ENCODE assay signal across 21 cellular contexts in the genomic region with DNA sequence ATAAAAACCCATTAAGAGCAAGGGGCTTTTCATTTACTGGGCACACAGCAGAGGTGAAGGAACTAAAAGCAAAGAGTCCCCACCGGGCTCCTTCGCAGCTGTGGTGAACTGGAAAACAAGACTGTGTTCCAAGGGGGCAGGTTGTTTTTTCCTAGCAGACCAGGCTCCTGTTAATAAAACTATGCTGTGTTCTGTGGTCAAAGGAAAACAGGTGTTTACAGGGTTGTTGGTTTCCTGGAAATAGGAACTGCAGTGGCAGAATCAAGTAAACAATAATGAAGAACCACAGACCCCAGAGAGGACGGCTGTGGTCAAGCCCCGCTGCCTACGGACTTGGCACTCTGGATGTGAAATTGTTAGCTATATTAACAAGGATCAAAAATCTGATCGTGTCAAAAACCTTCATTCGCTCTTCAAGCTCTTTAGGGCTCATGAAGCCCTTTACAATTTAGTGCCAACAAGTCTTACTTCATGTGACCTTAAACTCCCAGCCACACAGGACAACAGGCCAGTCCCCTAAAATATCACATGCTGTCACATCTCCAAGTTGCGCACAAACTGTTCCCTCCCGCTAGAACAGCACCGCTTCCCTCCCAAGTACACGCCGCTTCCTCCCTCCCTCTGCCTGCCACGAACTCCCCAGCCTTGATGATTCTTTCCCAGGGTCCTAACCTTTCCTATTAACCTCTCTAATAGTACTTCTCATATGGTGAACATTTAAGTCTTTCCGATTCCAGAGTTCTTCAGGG.
A peak's percentile ranks its signal among the peaks of the same experiment; 100 is the strongest.
DNase-seq lines count a peak whose midpoint lies in the region; ATAC-seq and TF ChIP-seq lines count a peak whose summit lies in the region.
"Had no signal": no experiment of that assay in that cellular context is flagged by ENCODE, and none has a peak within 500 bp of the region (broad histone marks: within the 10 kb centered on the region; RNA-seq: fewer than 3 reads in every experiment).

No MANE protein-coding gene starts in this region.

- H3K36me3 ChIP-seq in endodermal cell (ENCODE audit: control insufficient read depth, insufficient read depth, low read length) (peaks cover 82% of the 10 kb centered on the region), stomach smooth muscle (ENCODE audit: control insufficient read depth in 2 of 2, insufficient read depth in 2 of 2, low read length in 2 of 2) (peaks cover 9% of the 10 kb centered on the region in 2 donors)
- H3K36me3 ChIP-seq: upper lobe of right lung had no signal

- DNase-seq in Jurkat, Clone E6-1 (ENCODE audit: low read depth, low spot score), result no peak
- no peak for DNase-seq in endodermal cell
- DNase-seq in myocyte (ENCODE audit: low read depth), result peak; percentile 83
- DNase-seq in AG08395 (ENCODE audit: low spot score), result no peak
- no peak for DNase-seq in inferior parietal cortex (ENCODE audit: extremely low spot score)
- DNase-seq: activated CD8-positive, alpha-beta memory T cell treated with anti-CD3 and anti-CD28 coated beads for 24 hours; C1 segment of cervical spinal cord; foreskin keratinocyte; NCI-H1417 treated with DMSO at 0.1 percent for 48 hours; NCI-H226; nucleus accumbens; SHP77; sigmoid colon; stimulated activated CD4-positive, alpha-beta T cell treated with anti-CD3 and anti-CD28 coated beads, Interleukin-4, amount 100 ng/mL, for 4 hours; upper lobe of right lung had no signal

- H3K27me3 Mint-ChIP-seq in endodermal cell (ENCODE audit: insufficient read depth), result peaks cover 4% of the 10 kb centered on the region

- no peak overlapping the region for H3K9ac ChIP-seq in endodermal cell (ENCODE audit: extremely low read depth, low read length, poor library complexity, severe bottlenecking)
- H3K9ac ChIP-seq in stomach smooth muscle (ENCODE audit: low read length in 2 of 2), result no peak overlapping the region
- H3K9ac ChIP-seq: KMS-11 had no signal

- H3K9me3 ChIP-seq in endodermal cell (ENCODE audit: control insufficient read depth, low read length) (no peaks in the 10 kb centered on the region), stomach smooth muscle (ENCODE audit: control insufficient read depth in 2 of 2, low read length in 2 of 2) (no peaks in the 10 kb centered on the region)
- H3K9me3 ChIP-seq: sigmoid colon, upper lobe of right lung had no signal

- H3K27ac Mint-ChIP-seq in endodermal cell, result no peak overlapping the region
- H3K27ac Mint-ChIP-seq: activated T-helper 17 cell treated with anti-CD3 and anti-CD28 coated beads, Interleukin-2, amount 50 U/mL, for 72 hours had no signal

- H3K4me1 ChIP-seq in endodermal cell (ENCODE audit: control insufficient read depth, insufficient read depth, low read length) (peaks cover 19% of the 10 kb centered on the region), stomach smooth muscle (ENCODE audit: control insufficient read depth, insufficient read depth, low read length) (peaks cover 22% of the 10 kb centered on the region)
- H3K4me1 ChIP-seq: foreskin keratinocyte, upper lobe of right lung had no signal

- ATAC-seq in GM18909 (IDR thresholded peaks at IDR 0.05; ENCODE audit: poor library complexity, unreplicated experiment), result no peak
- no peak for ATAC-seq in GM21367 (IDR thresholded peaks at IDR 0.05; ENCODE audit: unreplicated experiment)
- ATAC-seq: activated T-helper 17 cell treated with anti-CD3 and anti-CD28 coated beads, Interleukin-2, amount 50 U/mL, for 72 hours; foreskin keratinocyte; upper lobe of right lung had no signal

- H3K4me1 Mint-ChIP-seq in endodermal cell, result peaks cover 52% of the 10 kb centered on the region

- H3K27me3 ChIP-seq in endodermal cell (ENCODE audit: control insufficient read depth, insufficient read depth, low read length, poor library complexity, severe bottlenecking) (no peaks in the 10 kb centered on the region), stomach smooth muscle (ENCODE audit: control insufficient read depth in 1 of 2, insufficient read depth in 2 of 2, low read length in 2 of 2) (no peaks in the 10 kb centered on the region)
- H3K27me3 ChIP-seq: foreskin keratinocyte, sigmoid colon, upper lobe of right lung had no signal

- TF ChIP-seq CTCF in endodermal cell (conservative IDR thresholded peaks at IDR 0.05), result no peak

- 88 to 91% methylated on average over 12 to 14 of the region's 14 CpGs for WGBS in endodermal cell (ENCODE audit: insufficient coverage in 1 of 2, insufficient read length in 1 of 2), 2 experiments

- peaks cover 62% of the 10 kb centered on the region for H3K36me3 Mint-ChIP-seq in endodermal cell (ENCODE audit: low read depth)

- no peaks in the 10 kb centered on the region for H3K9me3 Mint-ChIP-seq in endodermal cell

- peak overlapping the region; percentile 6 for H3K4me3 Mint-ChIP-seq in endodermal cell
- H3K4me3 Mint-ChIP-seq: activated T-helper 17 cell treated with anti-CD3 and anti-CD28 coated beads, Interleukin-2, amount 50 U/mL, for 72 hours had no signal

- H3K27ac ChIP-seq in endodermal cell (ENCODE audit: low read depth, low read length) (no peak overlapping the region), stomach smooth muscle (ENCODE audit: low read length) (peak overlapping the region; percentile 6)
- H3K27ac ChIP-seq: foreskin keratinocyte, KMS-11, upper lobe of right lung, VCaP had no signal

- peak overlapping the region; percentile 32 for H3K4me3 ChIP-seq in Jurkat, Clone E6-1 (ENCODE audit: low read length)
- no peak overlapping the region for H3K4me3 ChIP-seq in endodermal cell (ENCODE audit: low read length)
- no peak overlapping the region for H3K4me3 ChIP-seq in stomach smooth muscle (ENCODE audit: low read length in 2 of 2)
- H3K4me3 ChIP-seq: sigmoid colon, upper lobe of right lung had no signal
